In the genomic region with DNA sequence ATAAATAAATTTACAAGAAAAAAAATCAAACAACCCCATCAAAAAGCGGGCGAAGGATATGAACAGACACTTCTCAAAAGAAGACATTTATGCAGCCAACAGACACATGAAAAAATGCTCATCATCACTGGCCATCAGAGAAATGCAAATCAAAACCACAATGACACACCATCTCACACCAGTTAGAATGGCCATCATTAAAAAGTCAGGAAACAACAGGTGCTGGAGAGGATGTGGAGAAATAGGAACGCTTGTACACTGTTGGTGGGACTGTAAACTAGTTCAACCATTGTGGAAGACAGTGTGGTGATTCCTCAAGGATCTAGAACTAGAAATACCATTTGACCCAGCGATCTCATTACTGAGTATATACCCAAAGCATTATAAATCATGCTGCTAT, we compare ENCODE assay signal across 4 cellular contexts. TPM values are rescaled to one million over a fixed set of nuclear protein-coding genes. Genes with fewer than 3 reads are reported as not detected.
A peak's percentile ranks its signal among the peaks of the same experiment; 100 is the strongest.
DNase-seq lines count a peak whose midpoint lies in the region; ATAC-seq, FAIRE-seq and TF ChIP-seq lines count a peak whose summit lies in the region.
"Not testable (repeated sequence)": the region's sequence is repeated elsewhere in the genome, so short reads cannot be mapped to it uniquely, and the experiment has no call there.

No MANE protein-coding gene starts in this region.

- H3K27ac ChIP-seq in HEK293 (ENCODE audit: extremely low read depth, low read depth, low read length); OCI-LY7 (ENCODE audit: low read depth, low read length, poor library complexity, severe bottlenecking); GM12878 (ENCODE audit: control insufficient read depth, insufficient read depth): not testable (repeated sequence)

- RAD21 ChIA-PET in GM12878 (lab: Charles Lee; ENCODE audit: unreplicated experiment) = not testable (repeated sequence)

- not testable (repeated sequence) for H3K9me3 ChIP-seq in HEK293 (ENCODE audit: control insufficient read depth, insufficient read depth, low read depth, low read length); OCI-LY7 (ENCODE audit: low read length); GM12878 (replicated peaks; ENCODE audit: control insufficient read depth, insufficient read depth, low read length)

- CTCF ChIA-PET in HEK293 (lab: Yijun Ruan, JAX) = interaction anchor here (0.7 kb wide), 1 partner anchor 218 kb away, joined by 3 read pairs; no protein-coding TSS in a partner anchor
- CTCF ChIA-PET in OCI-LY7 (lab: Charles Lee; ENCODE audit: unreplicated experiment) = interaction anchor here (0.6 kb wide), 1 partner anchor 472 kb away, joined by 3 read pairs; no protein-coding TSS in a partner anchor
- CTCF ChIA-PET in GM12878 (lab: Yijun Ruan, JAX) = interaction anchor here (1.2 kb wide), 1 partner anchor 66 kb away, joined by 4 read pairs; no protein-coding TSS in a partner anchor

- SMC1A ChIA-PET in GM12878 (lab: Charles Lee; ENCODE audit: uncharacterized antibody, unreplicated experiment) = interaction anchor here (1.3 to 1.5 kb wide), 2 partner anchors 218 to 476 kb away, joined by 3 read pairs; no protein-coding TSS in a partner anchor

- FAIRE-seq in GM12878 (lab: Jason Lieb, UNC) = not testable (repeated sequence)

- 61% methylated on average over 4 of the region's 4 CpGs for WGBS in GM12878 (ENCODE audit: insufficient coverage, insufficient replicate concordance, low lambda C conversion rate, missing lambda C conversion rate)

- POLR2A ChIA-PET in HEK293 (lab: Yijun Ruan, JAX); OCI-LY7 (lab: Charles Lee); GM12878 (lab: Charles Lee): not testable (repeated sequence)

- H3K4me3 Mint-ChIP-seq in nephron = peak overlapping the region; percentile 19 to 68 (median 44)

- ATAC-seq in GM12878 = not testable (repeated sequence)

- H4K20me1 ChIP-seq in OCI-LY7 (ENCODE audit: insufficient read depth, low read length); GM12878 (ENCODE audit: control insufficient read depth, insufficient read depth): not testable (repeated sequence)

- H3K9me2 ChIP-seq in OCI-LY7 (ENCODE audit: insufficient read depth, low read length) = not testable (repeated sequence)

- not testable (repeated sequence) for H3K4me3 ChIP-seq in HEK293 (ENCODE audit: low read depth, low read length); OCI-LY7 (ENCODE audit: low read depth, low read length, poor library complexity, severe bottlenecking); GM12878

- not testable (repeated sequence) for H3K4me2 ChIP-seq in OCI-LY7 (ENCODE audit: low read length); GM12878 (ENCODE audit: control insufficient read depth, insufficient read depth)

- not testable (repeated sequence) for TF ChIP-seq CTCF in HEK293 (tag by site-specific recombination; IDR thresholded peaks at IDR 0.05); OCI-LY7 (conservative IDR thresholded peaks at IDR 0.05; ENCODE audit: low read length); GM12878 (IDR thresholded peaks at IDR 0.05 in 2 of 3, conservative IDR thresholded peaks at IDR 0.05 in 1 of 3; ENCODE audit: control insufficient read depth in 2 of 3, extremely low read depth in 1 of 3, insufficient read depth in 1 of 3, low read depth in 3 of 3, low read length in 3 of 3); nephron (IDR thresholded peaks at IDR 0.05; ENCODE audit: unreplicated experiment in 3 of 3)

- peaks cover 12% of the 10 kb centered on the region for H3K4me1 Mint-ChIP-seq in nephron

- H3K27me3 ChIP-seq in GM12878 (replicated peaks in 1 of 2; ENCODE audit: control insufficient read depth in 2 of 2, insufficient read depth in 2 of 2, low read length in 1 of 2) = not testable (repeated sequence)

- TF ChIP-seq EP300 in GM12878 (IDR thresholded peaks at IDR 0.05; ENCODE audit: borderline replicate concordance in 1 of 2, control insufficient read depth in 1 of 2, low read depth in 2 of 2, low read length in 2 of 2) = not testable (repeated sequence)

- not testable (repeated sequence) for H2AFZ ChIP-seq in OCI-LY7 (ENCODE audit: low read length); GM12878 (ENCODE audit: control insufficient read depth, low read depth, low read length)

- not testable (repeated sequence) for H3K36me3 ChIP-seq in HEK293 (ENCODE audit: control insufficient read depth in 2 of 2, insufficient read depth in 1 of 2, low read length in 2 of 2); OCI-LY7 (ENCODE audit: insufficient read depth, low read length); GM12878 (ENCODE audit: control insufficient read depth in 2 of 2, insufficient read depth in 2 of 2, low read length in 1 of 2)

- H3K4me1 ChIP-seq in HEK293 (ENCODE audit: control insufficient read depth, insufficient read depth, low read length); GM12878 (ENCODE audit: control insufficient read depth, insufficient read depth, low read length): not testable (repeated sequence)
- peaks cover 14% of the 10 kb centered on the region for H3K4me1 ChIP-seq in OCI-LY7 (ENCODE audit: insufficient read depth, low read length, poor library complexity, severe bottlenecking)

- intact Hi-C loops in OCI-LY7 (cut with micrococcal nuclease; ENCODE audit: unreplicated experiment) = loop anchor here (5.0 to 10.0 kb wide), 2 partner anchors 61 to 374 kb away; a partner anchor contains a TSS
- intact Hi-C loops in GM12878 (cut with micrococcal nuclease; ENCODE audit: unreplicated experiment) = loop anchor here (5.0 to 10.0 kb wide), 5 partner anchors 61 to 521 kb away; a partner anchor contains a TSS

- not testable (repeated sequence) for DNase-seq in OCI-LY7 (ENCODE audit: low spot score); GM12878 (ENCODE audit: low read depth, low spot score)

- not testable (repeated sequence) for H3K27ac Mint-ChIP-seq in nephron

- not testable (repeated sequence) for TF ChIP-seq RAD21 in GM12878 (IDR thresholded peaks at IDR 0.05; ENCODE audit: insufficient read depth, low read depth, low read length)

- not testable (repeated sequence) for H3K9ac ChIP-seq in GM12878 (ENCODE audit: control insufficient read depth, insufficient read depth, low read length)

- BruUV-seq in OCI-LY7 (replicated peaks; lab: Mats Ljungman, UMichigan) = TSS peak; percentile 65
- BruUV-seq in GM12878 (replicated peaks; lab: Mats Ljungman, UMichigan) = TSS peak; percentile 57

- TF ChIP-seq POLR2A in GM12878 (IDR thresholded peaks at IDR 0.05; ENCODE audit: low read depth, low read length) = not testable (repeated sequence)

- in situ Hi-C loops in GM12878 (cut with MboI) = loop anchor here (25.0 kb wide), 2 partner anchors 349 to 524 kb away; a partner anchor contains a TSS

- not testable (repeated sequence) for H3K9me3 Mint-ChIP-seq in nephron

- H3K27me3 Mint-ChIP-seq in nephron (ENCODE audit: low read depth) = peaks cover 21% of the 10 kb centered on the region

- peaks cover 14% of the 10 kb centered on the region; the same call in 1 of the 2 replicates for H3K79me2 ChIP-seq in OCI-LY7 (ENCODE audit: insufficient read depth, low read depth, low read length)
- H3K79me2 ChIP-seq in GM12878 (ENCODE audit: control insufficient read depth, insufficient read depth, low read length) = peaks cover 31% of the 10 kb centered on the region

- not testable (repeated sequence) for H3K36me3 Mint-ChIP-seq in nephron (ENCODE audit: low read depth)

TF ChIP-seq in HEK293, 187 proteins besides CTCF, POLR2A, EP300 and RAD21:
- peak; percentile 41; the same call in 1 of the 2 replicates for TF ChIP-seq SCRT2 (tag by site-specific recombination; IDR thresholded peaks at IDR 0.05)
- peak; percentile 96 for TF ChIP-seq ZNF184 (tag by site-specific recombination; IDR thresholded peaks at IDR 0.05)

RNA-seq across cellular contexts. Expression of a gene that starts 2.5 kb away (rescaled TPM):
- total RNA-seq in OCI-LY7 (2014; rRNA removed; shearing (Covaris generic)) = 71.7 and 91.3 TPM in 2 replicates
- total RNA-seq in OCI-LY7 (2022) (125 and 136 TPM in 2 replicates), GM12878 (2014; rRNA removed) (80.1 and 85.8 TPM in 2 replicates), GM12878 (2014; rRNA removed; fragmentation: Illumina TruSeq; extraction: Trizol) (57.1 and 59.6 TPM in 2 replicates), GM12878 (2021) (118 and 147 TPM in 2 replicates)
- total RNA-seq in GM12878 (2013; cell fraction: nucleolus; rRNA removed) = 702 and 722 TPM in 2 replicates
- polyA plus RNA-seq in GM12878 (2011; ENCODE audit: low read depth) = 160 TPM
- polyA plus RNA-seq in GM12878 (2011; rRNA removed) (117 and 164 TPM in 2 replicates), GM12878 (2014; fragmentation: Illumina TruSeq; extraction: Trizol) (135 and 144 TPM in 2 replicates), GM12878 (2014; fragmentation: Nextera tagmentation; extraction: Ambion mirVana) (10 to 100 TPM; 18.5 to 27.3 TPM), GM12878 (2014; rRNA removed) (258 and 302 TPM in 2 replicates), GM12878 (2016; fragmentation: Nextera tagmentation; extraction: Ambion mirVana) (10 to 100 TPM; 72.5 to 77.3 TPM)
- 74.4 and 97.8 TPM in 2 replicates for polyA plus RNA-seq in GM12878 (2011; cell fraction: cytosol; rRNA removed)
- 475 and 523 TPM in 2 replicates for polyA plus RNA-seq in GM12878 (2011; cell fraction: nucleus; rRNA removed)
- 153 and 205 TPM in 2 replicates for polyA plus RNA-seq in GM12878 (2012)
- polyA minus RNA-seq in GM12878 (2011; rRNA and poly(A)+ RNA removed) = 20.3 and 22.9 TPM in 2 replicates
- 10.8 and 12.8 TPM in 2 replicates for polyA minus RNA-seq in GM12878 (2011; cell fraction: cytosol; rRNA and poly(A)+ RNA removed)
- 37.6 and 50.8 TPM in 2 replicates for polyA minus RNA-seq in GM12878 (2011; cell fraction: nucleus; rRNA and poly(A)+ RNA removed)
